19 cellular contexts compared by ENCODE assay signal in genomic region chr10:1462994-1463633, GRCh38.
DNase-seq lines count a peak whose midpoint lies in the region; ATAC-seq and TF ChIP-seq lines count a peak whose summit lies in the region.
"Had no signal": no experiment of that assay in that cellular context is flagged by ENCODE, and none has a peak within 500 bp of the region (broad histone marks: within the 10 kb centered on the region; RNA-seq: fewer than 3 reads in every experiment).

No MANE protein-coding gene starts in this region.

- no peak overlapping the region for H3K4me3 ChIP-seq in CD8-positive, alpha-beta T cell (ENCODE audit: low read depth, low read length)
- H3K4me3 ChIP-seq in Jurkat, Clone E6-1 (ENCODE audit: low read length), result 0 out of 2 replicates have a peak overlapping the region, but pooled peaks have one; percentile 9
- H3K4me3 ChIP-seq in neuronal stem cell (ENCODE audit: low read length in 2 of 2), result no peak overlapping the region
- H3K4me3 ChIP-seq: GM23338 had no signal

- H3K36me3 ChIP-seq in CD8-positive, alpha-beta T cell (ENCODE audit: insufficient read depth, low read length), result no peaks in the 10 kb centered on the region
- H3K36me3 ChIP-seq in neuronal stem cell (replicated peaks in 1 of 2; ENCODE audit: control insufficient read depth in 2 of 2, insufficient read depth in 2 of 2, low read length in 2 of 2), result peaks cover 0 to 2% of the 10 kb centered on the region in 2 donors

- H2BK120ac ChIP-seq in neuronal stem cell (ENCODE audit: low read depth, low read length), result no peak overlapping the region

- no peak overlapping the region for H4K8ac ChIP-seq in neuronal stem cell (ENCODE audit: low read depth, low read length)

- no peaks in the 10 kb centered on the region for H3K4me1 ChIP-seq in CD8-positive, alpha-beta T cell (ENCODE audit: insufficient read depth, low read length)
- H3K4me1 ChIP-seq in neuronal stem cell (ENCODE audit: control insufficient read depth in 2 of 2, insufficient read depth in 1 of 2, low read depth in 1 of 2, low read length in 2 of 2), result peaks cover 0 to 11% of the 10 kb centered on the region in 2 donors

- H3K9me3 ChIP-seq in CD8-positive, alpha-beta T cell (ENCODE audit: low read length), result no peaks in the 10 kb centered on the region
- no peaks in the 10 kb centered on the region for H3K9me3 ChIP-seq in neuronal stem cell (replicated peaks in 1 of 2; ENCODE audit: control insufficient read depth in 2 of 2, insufficient read depth in 1 of 2, low read depth in 1 of 2, low read length in 2 of 2)

- no peak for DNase-seq in CD8-positive, alpha-beta T cell
- peak; percentile 17 for DNase-seq in Jurkat, Clone E6-1 (ENCODE audit: low read depth, low spot score)
- DNase-seq in activated CD8-positive, alpha-beta T cell treated with anti-CD3 and anti-CD28 coated beads, Interleukin-2, amount 10 ng/mL, durations not matched to agents 7 days and 5 days, result no peak
- DNase-seq in neuronal stem cell (ENCODE audit: low spot score) (no peak), ecto neural progenitor cell (ENCODE audit: low spot score) (no peak)
- no peak for DNase-seq in activated naive CD4-positive, alpha-beta T cell treated with anti-CD3 and anti-CD28 coated beads, Interleukin-2, amount 50 U/mL, for 16 hours
- DNase-seq: CD4-positive, alpha-beta memory T cell; KG1; NCI-H1048; NCI-H1436 treated with DMSO at 0.1 percent for 48 hours; NCI-H2029 treated with DMSO at 0.1 percent for 48 hours; NCI-H226; NK-92 treated with Interleukin-12 subunit alpha and Interleukin-12 subunit beta, amount 100 ng/mL, for 24 hours; OCI-M1; SHP77 treated with DMSO at 0.1 percent for 48 hours had no signal

- intact Hi-C loops in CD8-positive, alpha-beta T cell (cut with DNase I, micrococcal nuclease), result no loop called here

- no peaks in the 10 kb centered on the region for H3K36me3 Mint-ChIP-seq in CD8-positive, alpha-beta T cell
- H3K36me3 Mint-ChIP-seq in activated CD8-positive, alpha-beta T cell treated with anti-CD3 and anti-CD28 coated beads, Interleukin-2, amount 10 ng/mL, durations not matched to agents 7 days and 5 days (ENCODE audit: low read depth), result no peaks in the 10 kb centered on the region
- H3K36me3 Mint-ChIP-seq: CD4-positive, alpha-beta memory T cell had no signal

- TF ChIP-seq CTCF in CD8-positive, alpha-beta T cell (IDR thresholded peaks at IDR 0.05), result no peak

- no peak overlapping the region for H4K91ac ChIP-seq in neuronal stem cell (ENCODE audit: low read depth, low read length, poor library complexity)

- no peaks in the 10 kb centered on the region for H3K9me3 Mint-ChIP-seq in CD8-positive, alpha-beta T cell
- H3K9me3 Mint-ChIP-seq in activated CD8-positive, alpha-beta T cell treated with anti-CD3 and anti-CD28 coated beads, Interleukin-2, amount 10 ng/mL, durations not matched to agents 7 days and 5 days (ENCODE audit: insufficient read depth), result no peaks in the 10 kb centered on the region
- H3K9me3 Mint-ChIP-seq: CD4-positive, alpha-beta memory T cell; GM23338 had no signal

- H3K27ac Mint-ChIP-seq in CD8-positive, alpha-beta T cell, result no peak overlapping the region
- H3K27ac Mint-ChIP-seq in activated CD8-positive, alpha-beta T cell treated with anti-CD3 and anti-CD28 coated beads, Interleukin-2, amount 10 ng/mL, durations not matched to agents 7 days and 5 days, result peak overlapping the region; percentile 26
- H3K27ac Mint-ChIP-seq: CD4-positive, alpha-beta memory T cell; GM23338 had no signal

- H3K4me1 Mint-ChIP-seq in CD8-positive, alpha-beta T cell (ENCODE audit: low read depth), result peaks cover 5% of the 10 kb centered on the region
- H3K4me1 Mint-ChIP-seq in activated CD8-positive, alpha-beta T cell treated with anti-CD3 and anti-CD28 coated beads, Interleukin-2, amount 10 ng/mL, durations not matched to agents 7 days and 5 days (ENCODE audit: low read depth), result peaks cover 5% of the 10 kb centered on the region
- H3K4me1 Mint-ChIP-seq: CD4-positive, alpha-beta memory T cell had no signal

- no peak for ATAC-seq in CD8-positive, alpha-beta T cell
- ATAC-seq in activated CD8-positive, alpha-beta T cell treated with anti-CD3 and anti-CD28 coated beads, Interleukin-2, amount 10 ng/mL, durations not matched to agents 7 days and 5 days, result no peak
- ATAC-seq in HG02870 (IDR thresholded peaks at IDR 0.05; ENCODE audit: unreplicated experiment), result no peak
- ATAC-seq: GM23338, HCT116, SK-N-SH treated with all-trans-retinoic acid at 6 μM for 48 hours had no signal

- H3K4ac ChIP-seq in neuronal stem cell (ENCODE audit: low read length), result no peak overlapping the region

- H3K14ac ChIP-seq in neuronal stem cell (ENCODE audit: low read length), result peak overlapping the region; percentile 17

- H3K4me3 Mint-ChIP-seq in CD8-positive, alpha-beta T cell, result peak overlapping the region; percentile 5
- no peak overlapping the region for H3K4me3 Mint-ChIP-seq in activated CD8-positive, alpha-beta T cell treated with anti-CD3 and anti-CD28 coated beads, Interleukin-2, amount 10 ng/mL, durations not matched to agents 7 days and 5 days
- H3K4me3 Mint-ChIP-seq: CD4-positive, alpha-beta memory T cell; GM23338 had no signal

- no peak overlapping the region for H3K4me2 ChIP-seq in neuronal stem cell (ENCODE audit: insufficient read depth, low read length, poor library complexity, severe bottlenecking)
- H3K4me2 ChIP-seq: GM23338 had no signal

- H2BK5ac ChIP-seq in neuronal stem cell (ENCODE audit: low read length), result no peak overlapping the region

- H2BK12ac ChIP-seq in neuronal stem cell (ENCODE audit: low read length), result no peak overlapping the region

- H2AFZ ChIP-seq in neuronal stem cell (ENCODE audit: low read length), result no peak overlapping the region
- H2AFZ ChIP-seq: GM23338 had no signal

- CTCF ChIA-PET in CD8-positive, alpha-beta T cell (lab: Charles Lee), result no interaction called here
- CTCF ChIA-PET in activated CD8-positive, alpha-beta T cell treated with anti-CD3 and anti-CD28 coated beads, Interleukin-2, amount 10 ng/mL, durations not matched to agents 7 days and 5 days (lab: Charles Lee), result no interaction called here

- no peak overlapping the region for H3K27ac ChIP-seq in CD8-positive, alpha-beta T cell (ENCODE audit: low read depth, low read length)
- H3K27ac ChIP-seq in neuronal stem cell (replicated peaks; ENCODE audit: low read length), result no peak overlapping the region

- no peak overlapping the region for H3K23ac ChIP-seq in neuronal stem cell (ENCODE audit: low read depth, low read length, poor library complexity)

- POLR2A ChIA-PET in CD8-positive, alpha-beta T cell (lab: Charles Lee), result no interaction called here
- POLR2A ChIA-PET in activated CD8-positive, alpha-beta T cell treated with anti-CD3 and anti-CD28 coated beads, Interleukin-2, amount 10 ng/mL, durations not matched to agents 7 days and 5 days (lab: Charles Lee), result no interaction called here

- peak overlapping the region; percentile 69 for H2AK5ac ChIP-seq in neuronal stem cell (ENCODE audit: low read depth, low read length)

- peaks cover 4% of the 10 kb centered on the region for H3K27me3 Mint-ChIP-seq in CD8-positive, alpha-beta T cell (ENCODE audit: low read depth)
- H3K27me3 Mint-ChIP-seq in activated CD8-positive, alpha-beta T cell treated with anti-CD3 and anti-CD28 coated beads, Interleukin-2, amount 10 ng/mL, durations not matched to agents 7 days and 5 days (ENCODE audit: low read depth), result peaks cover 2% of the 10 kb centered on the region

- WGBS in neuronal stem cell (ENCODE audit: extremely low coverage in 2 of 2, insufficient read length in 2 of 2, insufficient replicate concordance in 1 of 2), 2 donors, result no CpG with 5 or more reads among the region's 23 CpGs

- peak overlapping the region; percentile 83 for H3K18ac ChIP-seq in neuronal stem cell (ENCODE audit: low read length)

- no peaks in the 10 kb centered on the region for H3K79me1 ChIP-seq in neuronal stem cell (ENCODE audit: low read depth, low read length)

- peak overlapping the region; percentile 81 for H2BK15ac ChIP-seq in neuronal stem cell (ENCODE audit: low read length)

- no peaks in the 10 kb centered on the region for H3K27me3 ChIP-seq in CD8-positive, alpha-beta T cell (ENCODE audit: insufficient read depth, low read length)
- peaks cover 0 to 2% (median 0%) of the 10 kb centered on the region in 3 experiments for H3K27me3 ChIP-seq in neuronal stem cell (ENCODE audit: control insufficient read depth in 3 of 3, insufficient read depth in 3 of 3, low read depth in 1 of 3, low read length in 3 of 3)

- no peak overlapping the region for H3K9ac ChIP-seq in neuronal stem cell (ENCODE audit: low read depth, low read length, poor library complexity)
